25 cellular contexts compared by ENCODE assay signal in the genomic region with DNA sequence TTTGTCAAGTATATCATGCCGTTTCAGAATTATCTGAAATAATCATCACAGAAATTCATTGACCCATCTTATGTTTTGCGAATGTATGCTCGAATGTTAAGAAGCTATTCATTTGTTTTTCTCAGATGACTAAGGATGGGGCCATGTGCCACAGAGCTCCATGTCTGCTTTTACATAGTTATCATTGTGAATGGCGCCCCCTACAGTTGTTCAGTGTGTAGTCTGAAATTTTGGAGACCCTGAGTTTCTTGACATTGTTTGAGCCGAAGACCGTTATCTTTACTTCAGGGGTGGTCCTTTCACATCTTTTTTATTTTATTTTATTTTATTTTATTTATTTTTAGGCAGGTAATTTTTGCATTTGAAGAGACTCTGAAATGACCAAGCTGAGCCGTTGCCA.
"Had no signal": no experiment of that assay in that cellular context is flagged by ENCODE, and none has a peak within 500 bp of the region (broad histone marks: within the 10 kb centered on the region; RNA-seq: fewer than 3 reads in every experiment).

No MANE protein-coding gene starts in this region.

- H3K27ac ChIP-seq: esophagus muscularis mucosa, right lobe of liver, skin epidermis, testis, vagina, VCaP had no signal

- H3K4me3 ChIP-seq: esophagus muscularis mucosa, right lobe of liver, skin epidermis, testis, vagina had no signal

- H3K4me3 Mint-ChIP-seq: activated CD4-positive, alpha-beta T cell treated with anti-CD3 and anti-CD28 coated beads, Interleukin-2, amount 10 ng/mL, durations not matched to agents 7 days and 5 days; activated CD8-positive, alpha-beta memory T cell treated with anti-CD3 and anti-CD28 coated beads, Interleukin-2, amount 10 ng/mL, durations not matched to agents 7 days and 5 days; activated CD8-positive, alpha-beta T cell treated with anti-CD3 and anti-CD28 coated beads for 36 hours; activated T-helper 17 cell treated with anti-CD3 and anti-CD28 coated beads, Interleukin-2, amount 50 U/mL, for 72 hours; brain; natural killer cell; stimulated activated memory B cell treated with anti-CD40 and anti-IgM and Interleukin-4, amounts not matched to agents 10 μg/mL and 1 μg/mL and 100 μg/mL, for 72 hours had no signal

- H3K9me3 Mint-ChIP-seq: brain had no signal

- H3K36me3 ChIP-seq: esophagus muscularis mucosa, right lobe of liver, vagina had no signal

- H3K27ac Mint-ChIP-seq: activated CD4-positive, alpha-beta T cell treated with anti-CD3 and anti-CD28 coated beads, Interleukin-2, amount 10 ng/mL, durations not matched to agents 7 days and 5 days; activated CD8-positive, alpha-beta memory T cell treated with anti-CD3 and anti-CD28 coated beads, Interleukin-2, amount 10 ng/mL, durations not matched to agents 7 days and 5 days; activated CD8-positive, alpha-beta T cell treated with anti-CD3 and anti-CD28 coated beads for 36 hours; activated naive CD4-positive, alpha-beta T cell treated with anti-CD3 and anti-CD28 coated beads, Interleukin-2, amount 50 U/mL, for 72 hours; activated T-helper 17 cell treated with anti-CD3 and anti-CD28 coated beads, Interleukin-2, amount 50 U/mL, for 72 hours; brain; natural killer cell; stimulated activated memory B cell treated with anti-CD40 and anti-IgM and Interleukin-4, amounts not matched to agents 10 μg/mL and 1 μg/mL and 100 μg/mL, for 72 hours had no signal

- H3K4me1 Mint-ChIP-seq: activated CD4-positive, alpha-beta T cell treated with anti-CD3 and anti-CD28 coated beads, Interleukin-2, amount 10 ng/mL, durations not matched to agents 7 days and 5 days; activated CD8-positive, alpha-beta memory T cell treated with anti-CD3 and anti-CD28 coated beads, Interleukin-2, amount 10 ng/mL, durations not matched to agents 7 days and 5 days; activated T-helper 17 cell treated with anti-CD3 and anti-CD28 coated beads, Interleukin-2, amount 50 U/mL, for 72 hours; natural killer cell; stimulated activated memory B cell treated with anti-CD40 and anti-IgM and Interleukin-4, amounts not matched to agents 10 μg/mL and 1 μg/mL and 100 μg/mL, for 72 hours had no signal

- H3K27me3 Mint-ChIP-seq: activated CD4-positive, alpha-beta T cell treated with anti-CD3 and anti-CD28 coated beads, Interleukin-2, amount 10 ng/mL, durations not matched to agents 7 days and 5 days; activated CD8-positive, alpha-beta memory T cell treated with anti-CD3 and anti-CD28 coated beads, Interleukin-2, amount 10 ng/mL, durations not matched to agents 7 days and 5 days; activated CD8-positive, alpha-beta T cell treated with anti-CD3 and anti-CD28 coated beads for 36 hours; activated T-helper 17 cell treated with anti-CD3 and anti-CD28 coated beads, Interleukin-2, amount 50 U/mL, for 72 hours; brain; stimulated activated memory B cell treated with anti-CD40 and anti-IgM and Interleukin-4, amounts not matched to agents 10 μg/mL and 1 μg/mL and 100 μg/mL, for 72 hours had no signal

- ATAC-seq: activated CD8-positive, alpha-beta memory T cell treated with anti-CD3 and anti-CD28 coated beads, Interleukin-2, amount 10 ng/mL, durations not matched to agents 7 days and 5 days; activated CD8-positive, alpha-beta T cell treated with anti-CD3 and anti-CD28 coated beads for 36 hours; activated naive CD4-positive, alpha-beta T cell treated with anti-CD3 and anti-CD28 coated beads, Interleukin-2, amount 50 U/mL, for 72 hours; activated T-helper 17 cell treated with anti-CD3 and anti-CD28 coated beads, Interleukin-2, amount 50 U/mL, for 72 hours; left ventricle myocardium superior; natural killer cell; right lobe of liver; stimulated activated memory B cell treated with anti-CD40 and anti-IgM and Interleukin-4, amounts not matched to agents 10 μg/mL and 1 μg/mL and 100 μg/mL, for 72 hours had no signal

- H3K9me3 ChIP-seq: right lobe of liver, testis, vagina had no signal

- H3K36me3 Mint-ChIP-seq: activated CD8-positive, alpha-beta memory T cell treated with anti-CD3 and anti-CD28 coated beads, Interleukin-2, amount 10 ng/mL, durations not matched to agents 7 days and 5 days; brain; natural killer cell; stimulated activated memory B cell treated with anti-CD40 and anti-IgM and Interleukin-4, amounts not matched to agents 10 μg/mL and 1 μg/mL and 100 μg/mL, for 72 hours had no signal

- H3K27me3 ChIP-seq: esophagus muscularis mucosa, right lobe of liver, testis, vagina had no signal

- DNase-seq: activated CD4-positive, alpha-beta T cell treated with anti-CD3 and anti-CD28 coated beads, Interleukin-2, amount 10 ng/mL, durations not matched to agents 7 days and 5 days; activated CD4-positive, CD25-positive, alpha-beta regulatory T cell treated with anti-CD3 and anti-CD28 coated beads, Interleukin-2, amount 50 U/mL, for 72 hours; activated CD8-positive, alpha-beta memory T cell treated with anti-CD3 and anti-CD28 coated beads, Interleukin-2, amount 10 ng/mL, durations not matched to agents 7 days and 5 days; activated CD8-positive, alpha-beta T cell treated with anti-CD3 and anti-CD28 coated beads for 36 hours; activated T-cell treated with anti-CD3 and anti-CD28 coated beads for 4 hours; aorta; dermis blood vessel endothelial cell; effector CD8-positive, alpha-beta T cell; hypothalamus; left ventricle myocardium superior; mammary epithelial cell; midbrain; natural killer cell; nucleus accumbens; right lobe of liver; testis; trophoblast cell had no signal

- H3K4me1 ChIP-seq: esophagus muscularis mucosa, right lobe of liver, testis, vagina had no signal
